In genomic region chr6:169082093-169082492, GRCh38 we compare ENCODE assay signal across 1 cellular context.
TF ChIP-seq lines count a peak whose summit lies in the region.

No MANE protein-coding gene starts in this region.

TF ChIP-seq in GM23338, 12 proteins besides CTCF, POLR2A, EP300 and RAD21 (continued from another document):
- TF ChIP-seq ETS1 (IDR thresholded peaks at IDR 0.05) (no peak), POLR2AphosphoS5 (IDR thresholded peaks at IDR 0.05; ENCODE audit: low read depth) (no peak), ZNF114 (CRISPR knock-in tag; IDR thresholded peaks at IDR 0.05) (no peak), EZH2 (IDR thresholded peaks at IDR 0.05; ENCODE audit: low read depth, unreplicated experiment) (no peak)
TF ChIP-seq in GM23338: peak in this region for 0.
